Comparison of ENCODE assay signal across 1 cellular context in genomic region chr12:22396735-22397134, GRCh38.
TF ChIP-seq lines count a peak whose summit lies in the region.

No MANE protein-coding gene starts in this region.

TF ChIP-seq in SK-N-SH treated with all-trans-retinoic acid at 6 μM for 48 hours, 23 proteins besides CTCF, POLR2A, EP300 and RAD21 (continued from another document):
- TF ChIP-seq CREB5 (CRISPR knock-in tag; IDR thresholded peaks at IDR 0.05; ENCODE audit: low read depth) (no peak), CSDC2 (CRISPR knock-in tag; IDR thresholded peaks at IDR 0.05) (no peak), ZFP3 (CRISPR knock-in tag; IDR thresholded peaks at IDR 0.05) (no peak), SNAI2 (CRISPR knock-in tag; IDR thresholded peaks at IDR 0.05) (no peak)
